Comparison of ENCODE assay signal across 27 cellular contexts in genomic region chr13:48741377-48741776, GRCh38.
DNase-seq lines count a peak whose midpoint lies in the region; ATAC-seq, FAIRE-seq and TF ChIP-seq lines count a peak whose summit lies in the region.
"Had no signal": no experiment of that assay in that cellular context is flagged by ENCODE, and none has a peak within 500 bp of the region (broad histone marks: within the 10 kb centered on the region; RNA-seq: fewer than 3 reads in every experiment).

No MANE protein-coding gene starts in this region.

- no peak overlapping the region for H3K9ac ChIP-seq in kidney (ENCODE audit: low read length in 2 of 2)
- H3K9ac ChIP-seq: neural progenitor cell had no signal

- no peak for ATAC-seq in activated T-helper 17 cell treated with anti-CD3 and anti-CD28 coated beads, Interleukin-2, amount 50 U/mL, for 72 hours (replicated peaks)
- ATAC-seq in pancreas: peak; percentile 68 to 85 (median 76)
- ATAC-seq in HG03045 (IDR thresholded peaks at IDR 0.05; ENCODE audit: unreplicated experiment): no peak
- no peak for ATAC-seq in esophagus mucosa
- ATAC-seq: activated T-cell treated with anti-CD3 and anti-CD28 coated beads, Interleukin-2, amount 50 U/mL, for 4 hours; GM23338; heart left ventricle had no signal

- peaks cover 6% of the 10 kb centered on the region for H3K27me3 Mint-ChIP-seq in activated T-helper 17 cell treated with anti-CD3 and anti-CD28 coated beads, Interleukin-2, amount 50 U/mL, for 72 hours
- H3K27me3 Mint-ChIP-seq: brain had no signal

- no peak overlapping the region for H3K27ac ChIP-seq in pancreas
- H3K27ac ChIP-seq in kidney (ENCODE audit: low read depth in 2 of 2, low read length in 2 of 2): no peak overlapping the region
- H3K27ac ChIP-seq: dorsolateral prefrontal cortex, heart left ventricle, neural progenitor cell, Peyer's patch, prostate gland, SK-N-MC, skin epidermis, tibial nerve had no signal

- WGBS in pancreas, 2 donors: 30 to 34% methylated on average over 2 of the region's 2 CpGs

- no peak for TF ChIP-seq CTCF in pancreas (IDR thresholded peaks at IDR 0.05)
- no peak for TF ChIP-seq CTCF in kidney (IDR thresholded peaks at IDR 0.05; ENCODE audit: borderline replicate concordance, extremely low read depth, insufficient read depth)

- H3K9me3 Mint-ChIP-seq in activated T-helper 17 cell treated with anti-CD3 and anti-CD28 coated beads, Interleukin-2, amount 50 U/mL, for 72 hours: no peaks in the 10 kb centered on the region
- H3K9me3 Mint-ChIP-seq: activated B cell treated with CpG ODN at 0.5 μM for 24 hours; activated T-cell treated with anti-CD3 and anti-CD28 coated beads, Interleukin-2, amount 50 U/mL, for 4 hours; brain; CD8-positive, alpha-beta memory T cell; GM23338; immature natural killer cell; neural progenitor cell; stimulated activated naive CD8-positive, alpha-beta T cell treated with anti-CD3 and anti-CD28 coated beads, Interleukin-15, Interleukin-2, amounts not matched to agents 100 ng/mL and 50 ng/mL, for 24 hours had no signal

- FAIRE-seq in pancreas (lab: Jason Lieb, UNC): no peak
- no peak for FAIRE-seq in kidney (lab: Jason Lieb, UNC)

- no peaks in the 10 kb centered on the region for H3K4me1 ChIP-seq in pancreas
- H3K4me1 ChIP-seq in kidney (ENCODE audit: control insufficient read depth in 1 of 2, insufficient read depth in 1 of 2, low read depth in 1 of 2, low read length in 2 of 2): no peaks in the 10 kb centered on the region
- H3K4me1 ChIP-seq: Peyer's patch, prostate gland had no signal

- H3K9me3 ChIP-seq in pancreas (no peaks in the 10 kb centered on the region), kidney (ENCODE audit: control insufficient read depth in 1 of 2, low read length in 2 of 2) (no peaks in the 10 kb centered on the region)
- H3K9me3 ChIP-seq: heart left ventricle, Peyer's patch, prostate gland, tibial nerve had no signal

- H3K4me3 ChIP-seq in pancreas (no peak overlapping the region), kidney (ENCODE audit: low read length in 2 of 2) (no peak overlapping the region)
- H3K4me3 ChIP-seq: dorsolateral prefrontal cortex, GM23338, heart left ventricle, neural progenitor cell, Peyer's patch, prostate gland, SK-N-MC, skin epidermis, tibial nerve had no signal

- H3K27me3 ChIP-seq in pancreas: no peaks in the 10 kb centered on the region
- H3K27me3 ChIP-seq: dorsolateral prefrontal cortex, heart left ventricle, neural progenitor cell, Peyer's patch, tibial nerve had no signal

- peaks cover 5% of the 10 kb centered on the region for H3K4me1 Mint-ChIP-seq in activated T-helper 17 cell treated with anti-CD3 and anti-CD28 coated beads, Interleukin-2, amount 50 U/mL, for 72 hours
- H3K4me1 Mint-ChIP-seq: activated B cell treated with CpG ODN at 0.5 μM for 24 hours; CD8-positive, alpha-beta memory T cell; neural progenitor cell had no signal

- no peaks in the 10 kb centered on the region for H3K36me3 Mint-ChIP-seq in activated T-helper 17 cell treated with anti-CD3 and anti-CD28 coated beads, Interleukin-2, amount 50 U/mL, for 72 hours (ENCODE audit: low read depth)
- H3K36me3 Mint-ChIP-seq: brain; CD8-positive, alpha-beta memory T cell; immature natural killer cell; neural progenitor cell had no signal

- peak overlapping the region; percentile 3 for H3K27ac Mint-ChIP-seq in activated T-helper 17 cell treated with anti-CD3 and anti-CD28 coated beads, Interleukin-2, amount 50 U/mL, for 72 hours
- H3K27ac Mint-ChIP-seq: activated B cell treated with CpG ODN at 0.5 μM for 24 hours; GM23338; immature natural killer cell; neural progenitor cell; stimulated activated naive CD8-positive, alpha-beta T cell treated with anti-CD3 and anti-CD28 coated beads, Interleukin-15, Interleukin-2, amounts not matched to agents 100 ng/mL and 50 ng/mL, for 24 hours had no signal

- H3K4me3 Mint-ChIP-seq in activated T-helper 17 cell treated with anti-CD3 and anti-CD28 coated beads, Interleukin-2, amount 50 U/mL, for 72 hours: no peak overlapping the region
- H3K4me3 Mint-ChIP-seq: activated B cell treated with CpG ODN at 0.5 μM for 24 hours; activated T-cell treated with anti-CD3 and anti-CD28 coated beads, Interleukin-2, amount 50 U/mL, for 4 hours; brain; CD8-positive, alpha-beta memory T cell; GM23338; immature natural killer cell; neural progenitor cell; stimulated activated naive CD8-positive, alpha-beta T cell treated with anti-CD3 and anti-CD28 coated beads, Interleukin-15, Interleukin-2, amounts not matched to agents 100 ng/mL and 50 ng/mL, for 24 hours had no signal

- DNase-seq in LHCN-M2 (ENCODE audit: low read depth): peak; percentile 75
- DNase-seq in epidermal melanocyte (ENCODE audit: insufficient read length, low spot score): peak; percentile 31
- peak in 3 of 6 donors; percentile 36 to 50 (median 41) for DNase-seq in pancreas
- no peak for DNase-seq in kidney
- DNase-seq in activated gamma-delta T cell (lab: John Stamatoyannopoulos, UW): no peak
- DNase-seq: activated B cell treated with CpG ODN at 0.5 μM for 24 hours; activated naive CD4-positive, alpha-beta T cell treated with anti-CD3 and anti-CD28 coated beads, Interleukin-2, amount 50 U/mL, for 16 hours; activated T-cell treated with anti-CD3 and anti-CD28 coated beads, Interleukin-2, amount 50 U/mL, for 4 hours; CD8-positive, alpha-beta memory T cell; dorsolateral prefrontal cortex; heart left ventricle; immature natural killer cell; NCI-H2029; NCI-H446 treated with DMSO at 0.1 percent for 48 hours; NK-92 treated with Interleukin-12 subunit alpha and Interleukin-12 subunit beta, amount 100 ng/mL, for 24 hours; Peyer's patch had no signal

- intact Hi-C loops in pancreas (cut with DNase I): no loop called here
- intact Hi-C loops in kidney (cut with DNase I): no loop called here

- H3K36me3 ChIP-seq in pancreas: no peaks in the 10 kb centered on the region
- no peaks in the 10 kb centered on the region for H3K36me3 ChIP-seq in kidney (ENCODE audit: control insufficient read depth in 1 of 2, insufficient read depth in 2 of 2, low read length in 2 of 2)
- H3K36me3 ChIP-seq: heart left ventricle, neural progenitor cell, Peyer's patch, prostate gland, tibial nerve had no signal

Comparison
In these comparisons a context has a peak if more than half of its experiments do, and no peak if none do; other contexts are left out.
1. DNase-seq: peak in LHCN-M2 (single experiment) and epidermal melanocyte (single experiment); none in kidney (single experiment) and activated gamma-delta T cell (single experiment).
2. ATAC-seq: peak in pancreas (4 of 4); none in activated T-helper 17 cell treated with anti-CD3 and anti-CD28 coated beads, Interleukin-2, amount 50 U/mL, for 72 hours (single experiment), HG03045 (single experiment) and esophagus mucosa (single experiment).